In genomic region chr11:130629039-130629438, GRCh38 we compare ENCODE assay signal across 22 cellular contexts.
A peak's percentile ranks its signal among the peaks of the same experiment; 100 is the strongest.
DNase-seq lines count a peak whose midpoint lies in the region; ATAC-seq and TF ChIP-seq lines count a peak whose summit lies in the region.
"Had no signal": no experiment of that assay in that cellular context is flagged by ENCODE, and none has a peak within 500 bp of the region (broad histone marks: within the 10 kb centered on the region; RNA-seq: fewer than 3 reads in every experiment).

No MANE protein-coding gene starts in this region.

- CTCF ChIA-PET in SK-N-SH (lab: Yijun Ruan, JAX), result interaction anchor here (1.3 kb wide), 1 partner anchor 233 kb away, joined by 4 read pairs; no protein-coding TSS in a partner anchor

- H3K36me3 Mint-ChIP-seq in activated CD4-positive, alpha-beta T cell treated with anti-CD3 and anti-CD28 coated beads, Interleukin-2, amount 10 ng/mL, durations not matched to agents 24 days and 14 days (ENCODE audit: low read depth), result no peaks in the 10 kb centered on the region
- H3K36me3 Mint-ChIP-seq: CD4-positive, CD25-positive, alpha-beta regulatory T cell had no signal

- H3K4me2 ChIP-seq in SK-N-SH, result no peak overlapping the region

- no peak for TF ChIP-seq EP300 in SK-N-SH (IDR thresholded peaks at IDR 0.05; ENCODE audit: borderline replicate concordance in 1 of 2, low read depth in 1 of 2, low read length in 1 of 2)

- no peak overlapping the region for H3K4me3 Mint-ChIP-seq in activated CD4-positive, alpha-beta T cell treated with anti-CD3 and anti-CD28 coated beads, Interleukin-2, amount 10 ng/mL, durations not matched to agents 24 days and 14 days
- H3K4me3 Mint-ChIP-seq: HFFc6 had no signal

- ATAC-seq in left ventricle myocardium superior, result peak; percentile 71
- ATAC-seq in foreskin keratinocyte, result peak; percentile 40
- ATAC-seq in GM19397 (IDR thresholded peaks at IDR 0.05; ENCODE audit: unreplicated experiment), result no peak
- ATAC-seq in GM18873 (IDR thresholded peaks at IDR 0.05; ENCODE audit: low FRiP score, unreplicated experiment), result no peak

- H3K27me3 Mint-ChIP-seq in activated CD4-positive, alpha-beta T cell treated with anti-CD3 and anti-CD28 coated beads, Interleukin-2, amount 10 ng/mL, durations not matched to agents 24 days and 14 days, result no peaks in the 10 kb centered on the region

- no peak overlapping the region for H3K27ac Mint-ChIP-seq in activated CD4-positive, alpha-beta T cell treated with anti-CD3 and anti-CD28 coated beads, Interleukin-2, amount 10 ng/mL, durations not matched to agents 24 days and 14 days
- H3K27ac Mint-ChIP-seq: CD4-positive, CD25-positive, alpha-beta regulatory T cell; HFFc6 had no signal

- H3K36me3 ChIP-seq in right atrium auricular region, result no peaks in the 10 kb centered on the region
- no peaks in the 10 kb centered on the region for H3K36me3 ChIP-seq in SK-N-SH (replicated peaks in 1 of 2; ENCODE audit: control insufficient read depth in 1 of 2, insufficient read depth in 2 of 2, low read length in 1 of 2)
- H3K36me3 ChIP-seq: cardiac muscle cell, esophagus muscularis mucosa had no signal

- TF ChIP-seq CTCF in right atrium auricular region (IDR thresholded peaks at IDR 0.05), result no peak
- TF ChIP-seq CTCF in SK-N-SH (IDR thresholded peaks at IDR 0.05), result no peak
- no peak for TF ChIP-seq CTCF in foreskin keratinocyte (conservative IDR thresholded peaks at IDR 0.05)

- H4K20me1 ChIP-seq in SK-N-SH (ENCODE audit: insufficient read depth), result no peaks in the 10 kb centered on the region

- H3K4me3 ChIP-seq in right atrium auricular region, result no peak overlapping the region
- H3K4me3 ChIP-seq in SK-N-SH (ENCODE audit: low read depth in 2 of 2, low read length in 1 of 2), result no peak overlapping the region
- H3K4me3 ChIP-seq: cardiac muscle cell, esophagus muscularis mucosa had no signal

- H3K79me2 ChIP-seq in SK-N-SH (ENCODE audit: insufficient read depth), result no peaks in the 10 kb centered on the region

- H3K4me1 Mint-ChIP-seq in activated CD4-positive, alpha-beta T cell treated with anti-CD3 and anti-CD28 coated beads, Interleukin-2, amount 10 ng/mL, durations not matched to agents 24 days and 14 days, result peaks cover 17% of the 10 kb centered on the region
- H3K4me1 Mint-ChIP-seq: CD4-positive, CD25-positive, alpha-beta regulatory T cell had no signal

- no peak for DNase-seq in left ventricle myocardium superior
- no peak for DNase-seq in right atrium auricular region (ENCODE audit: low spot score)
- no peak for DNase-seq in SK-N-SH
- DNase-seq in foreskin keratinocyte, result peak; percentile 62 to 69
- no peak for DNase-seq in central memory CD4-positive, alpha-beta T cell
- no peak for DNase-seq in activated CD4-positive, alpha-beta T cell treated with anti-CD3 and anti-CD28 coated beads, Interleukin-2, amount 10 ng/mL, durations not matched to agents 24 days and 14 days
- DNase-seq: activated CD4-positive, alpha-beta T cell treated with anti-CD3 and anti-CD28 coated beads for 4 hours; activated CD8-positive, alpha-beta memory T cell treated with anti-CD3 and anti-CD28 coated beads, Interleukin-2, amount 50 U/mL, for 48 hours; activated effector memory CD4-positive, alpha-beta T cell treated with anti-CD3 and anti-CD28 coated beads, Interleukin-2, amount 50 U/mL, for 16 hours; CD4-positive, CD25-positive, alpha-beta regulatory T cell; HFFc6; KBM-7; NCI-H2081; NCI-H748 treated with DMSO at 0.1 percent for 48 hours; retina; stimulated activated CD4-positive, alpha-beta T cell treated with anti-CD3 and anti-CD28 coated beads, Interleukin-12 subunit alpha, Interleukin-12 subunit beta, amount 100 ng/mL, for 4 hours; stimulated activated CD8-positive, alpha-beta memory T cell treated with anti-CD3 and anti-CD28 coated beads, Interleukin-4, amount 100 ng/mL, for 48 hours; substantia nigra had no signal

- no peak for TF ChIP-seq RAD21 in SK-N-SH (IDR thresholded peaks at IDR 0.05; ENCODE audit: low read length)

- H3K27ac ChIP-seq in right atrium auricular region, result no peak overlapping the region
- H3K27ac ChIP-seq in SK-N-SH (ENCODE audit: low read depth in 2 of 2, low read length in 1 of 2), result no peak overlapping the region
- no peak overlapping the region for H3K27ac ChIP-seq in foreskin keratinocyte
- H3K27ac ChIP-seq: cardiac muscle cell, esophagus muscularis mucosa had no signal

- no peaks in the 10 kb centered on the region for H3K9me2 ChIP-seq in SK-N-SH

- intact Hi-C loops in left ventricle myocardium superior (cut with micrococcal nuclease), result no loop called here
- intact Hi-C loops in activated CD4-positive, alpha-beta T cell treated with anti-CD3 and anti-CD28 coated beads, Interleukin-2, amount 10 ng/mL, durations not matched to agents 24 days and 14 days (cut with micrococcal nuclease), result no loop called here

- H3K4me1 ChIP-seq in right atrium auricular region (peaks cover 0 to 5% of the 10 kb centered on the region in 2 donors), SK-N-SH (ENCODE audit: control insufficient read depth in 1 of 2, insufficient read depth in 2 of 2, low read depth in 1 of 2, low read length in 1 of 2) (no peaks in the 10 kb centered on the region; a peak in 1 of 4 replicates), foreskin keratinocyte (peaks cover 17% of the 10 kb centered on the region)

- H3K9me3 Mint-ChIP-seq in activated CD4-positive, alpha-beta T cell treated with anti-CD3 and anti-CD28 coated beads, Interleukin-2, amount 10 ng/mL, durations not matched to agents 24 days and 14 days, result peaks cover 4% of the 10 kb centered on the region
- H3K9me3 Mint-ChIP-seq: HFFc6 had no signal

- H3K9me3 ChIP-seq in right atrium auricular region (no peaks in the 10 kb centered on the region), SK-N-SH (no peaks in the 10 kb centered on the region)
- H3K9me3 ChIP-seq: esophagus muscularis mucosa had no signal

- no peak overlapping the region for H2AFZ ChIP-seq in SK-N-SH (ENCODE audit: low read depth)

- POLR2A ChIA-PET in SK-N-SH (lab: Yijun Ruan, JAX), result no interaction called here

- H3K27me3 ChIP-seq in right atrium auricular region (no peaks in the 10 kb centered on the region), SK-N-SH (ENCODE audit: insufficient read depth) (no peaks in the 10 kb centered on the region), foreskin keratinocyte (no peaks in the 10 kb centered on the region)
- H3K27me3 ChIP-seq: cardiac muscle cell, esophagus muscularis mucosa had no signal

- no peaks in the 10 kb centered on the region for H3F3A ChIP-seq in SK-N-SH (replicated peaks; ENCODE audit: insufficient read depth)

- no peak overlapping the region for H3K9ac ChIP-seq in SK-N-SH

- 65% methylated on average over 9 of the region's 9 CpGs for WGBS in SK-N-SH (ENCODE audit: low lambda C conversion rate)

TF ChIP-seq in SK-N-SH, 30 proteins besides CTCF, POLR2A, EP300 and RAD21:
- TF ChIP-seq NFIC (IDR thresholded peaks at IDR 0.05; ENCODE audit: borderline replicate concordance) (peak; percentile 54), REST (IDR thresholded peaks at IDR 0.05; ENCODE audit: low read depth, low read length) (no peak), GATA2 (CRISPR knock-in tag; IDR thresholded peaks at IDR 0.05) (no peak), SIN3A (IDR thresholded peaks at IDR 0.05; ENCODE audit: borderline replicate concordance, low read depth, low read length) (no peak)
- TF ChIP-seq, protein P1, sequence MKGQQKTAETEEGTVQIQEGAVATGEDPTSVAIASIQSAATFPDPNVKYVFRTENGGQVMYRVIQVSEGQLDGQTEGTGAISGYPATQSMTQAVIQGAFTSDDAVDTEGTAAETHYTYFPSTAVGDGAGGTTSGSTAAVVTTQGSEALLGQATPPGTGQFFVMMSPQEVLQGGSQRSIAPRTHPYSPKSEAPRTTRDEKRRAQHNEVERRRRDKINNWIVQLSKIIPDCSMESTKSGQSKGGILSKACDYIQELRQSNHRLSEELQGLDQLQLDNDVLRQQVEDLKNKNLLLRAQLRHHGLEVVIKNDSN (IDR thresholded peaks at IDR 0.05; ENCODE audit: borderline replicate concordance, low read depth), result no peak

Comparison
In these comparisons a context has a peak if more than half of its experiments do, and no peak if none do; other contexts are left out.
1. ATAC-seq: peak in left ventricle myocardium superior (single experiment) and foreskin keratinocyte (single experiment); none in GM19397 (single experiment) and GM18873 (single experiment).
2. DNase-seq: peak in foreskin keratinocyte (2 of 2); none in left ventricle myocardium superior (single experiment), right atrium auricular region (single experiment), SK-N-SH (single experiment), central memory CD4-positive, alpha-beta T cell (single experiment) and activated CD4-positive, alpha-beta T cell treated with anti-CD3 and anti-CD28 coated beads, Interleukin-2, amount 10 ng/mL, durations not matched to agents 24 days and 14 days (single experiment).